Comparison of ENCODE assay signal across 21 cellular contexts in genomic region chr10:61918989-61919388, GRCh38.
"Had no signal": no experiment of that assay in that cellular context is flagged by ENCODE, and none has a peak within 500 bp of the region (broad histone marks: within the 10 kb centered on the region; RNA-seq: fewer than 3 reads in every experiment).

No MANE protein-coding gene starts in this region.

- H3K36me3 ChIP-seq: neutrophil, pancreas, right atrium auricular region had no signal

- FAIRE-seq: pancreas, urothelium cell line had no signal

- DNase-seq: activated CD4-positive, alpha-beta T cell treated with anti-CD3 and anti-CD28 coated beads for 48 hours; activated CD4-positive, CD25-positive, alpha-beta regulatory T cell; activated CD8-positive, alpha-beta memory T cell treated with anti-CD3 and anti-CD28 coated beads for 24 hours; activated CD8-positive, alpha-beta memory T cell treated with anti-CD3 and anti-CD28 coated beads, Interleukin-2, amount 50 U/mL, for 4 hours; activated naive CD4-positive, alpha-beta T cell treated with Interleukin-2 at 50 U/mL for 16 hours; activated T-cell treated with anti-CD3 and anti-CD28 coated beads, Interleukin-2, amount 50 U/mL, for 48 hours; amygdala; heart left ventricle; islet precursor cell; left cardiac atrium; naive thymus-derived CD8-positive, alpha-beta T cell; pancreas; psoas muscle; stimulated activated CD4-positive, alpha-beta T cell treated with anti-CD3 and anti-CD28 coated beads, Interleukin-4, amount 100 ng/mL, for 24 hours; stimulated activated naive CD8-positive, alpha-beta T cell treated with anti-CD3 and anti-CD28 coated beads, Interleukin-15, Interleukin-2, amounts not matched to agents 100 U/mL and 50 U/mL, for 24 hours; T-helper 9 cell had no signal

- H3K4me3 ChIP-seq: heart left ventricle, pancreas, psoas muscle, right atrium auricular region, tibial nerve had no signal

- H3K27ac ChIP-seq: epithelial cell of prostate, heart left ventricle, neutrophil, pancreas, psoas muscle, right atrium auricular region, tibial nerve had no signal

- H3K9me3 ChIP-seq: neutrophil, pancreas, psoas muscle, tibial nerve had no signal

- H3K27me3 Mint-ChIP-seq: naive thymus-derived CD8-positive, alpha-beta T cell had no signal

- H3K27me3 ChIP-seq: heart left ventricle, neutrophil, pancreas, right atrium auricular region, tibial nerve had no signal

- ATAC-seq: heart left ventricle; left cardiac atrium; naive thymus-derived CD8-positive, alpha-beta T cell; pancreas; psoas muscle; stimulated activated naive CD8-positive, alpha-beta T cell treated with anti-CD3 and anti-CD28 coated beads, Interleukin-15, Interleukin-2, amounts not matched to agents 100 U/mL and 50 U/mL, for 24 hours had no signal

- H3K4me1 ChIP-seq: psoas muscle, right atrium auricular region had no signal
